Comparison of ENCODE assay signal across 9 cellular contexts in the genomic region with DNA sequence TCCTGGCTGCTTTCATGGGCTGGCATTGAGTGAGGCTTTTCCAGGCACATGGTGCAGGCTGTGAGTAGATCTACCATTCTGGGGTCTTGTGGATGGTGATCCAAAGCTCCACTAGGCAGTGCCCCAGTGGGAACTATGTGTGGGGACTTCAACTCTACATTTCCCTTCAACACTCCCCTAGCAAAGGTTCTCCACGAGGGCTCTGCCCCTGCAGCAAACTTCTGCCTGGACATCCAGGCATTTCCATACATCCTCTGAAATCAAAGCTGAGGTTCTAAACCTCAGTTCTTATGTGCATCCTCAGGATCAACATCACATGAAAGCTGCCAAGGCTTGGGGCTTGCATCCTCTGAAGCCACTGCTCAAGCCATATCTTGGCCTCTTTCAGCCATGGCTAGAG.
"Had no signal": no experiment of that assay in that cellular context is flagged by ENCODE, and none has a peak within 500 bp of the region (broad histone marks: within the 10 kb centered on the region; RNA-seq: fewer than 3 reads in every experiment).

No MANE protein-coding gene starts in this region.

- H3K4me3 Mint-ChIP-seq: GM23338, H9, HFFc6 had no signal

- DNase-seq: GM23248, GOT3, H7, H9, HCEC 1CT, HFFc6 had no signal

- H3K27ac Mint-ChIP-seq: GM23338, H9, HFFc6 had no signal

- H3K27ac ChIP-seq: GM23248 had no signal

- H3K4me1 ChIP-seq: HAP-1 had no signal

- H3K36me3 ChIP-seq: HAP-1 had no signal

- ATAC-seq: GM23338, HCT116 had no signal

- H3K9me3 ChIP-seq: HAP-1 had no signal

- H3K4me1 Mint-ChIP-seq: GM23338, H9 had no signal

- H3K4me3 ChIP-seq: GM23248, GM23338, HAP-1 had no signal
